ENCODE assay signal across 8 cellular contexts in genomic region chr15:41116116-41116871, GRCh38. TPM values are rescaled to one million over a fixed set of nuclear protein-coding genes. Genes with fewer than 3 reads are reported as not detected.
DNase-seq lines count a peak whose midpoint lies in the region; ATAC-seq, FAIRE-seq and TF ChIP-seq lines count a peak whose summit lies in the region.

A gene with protein sequence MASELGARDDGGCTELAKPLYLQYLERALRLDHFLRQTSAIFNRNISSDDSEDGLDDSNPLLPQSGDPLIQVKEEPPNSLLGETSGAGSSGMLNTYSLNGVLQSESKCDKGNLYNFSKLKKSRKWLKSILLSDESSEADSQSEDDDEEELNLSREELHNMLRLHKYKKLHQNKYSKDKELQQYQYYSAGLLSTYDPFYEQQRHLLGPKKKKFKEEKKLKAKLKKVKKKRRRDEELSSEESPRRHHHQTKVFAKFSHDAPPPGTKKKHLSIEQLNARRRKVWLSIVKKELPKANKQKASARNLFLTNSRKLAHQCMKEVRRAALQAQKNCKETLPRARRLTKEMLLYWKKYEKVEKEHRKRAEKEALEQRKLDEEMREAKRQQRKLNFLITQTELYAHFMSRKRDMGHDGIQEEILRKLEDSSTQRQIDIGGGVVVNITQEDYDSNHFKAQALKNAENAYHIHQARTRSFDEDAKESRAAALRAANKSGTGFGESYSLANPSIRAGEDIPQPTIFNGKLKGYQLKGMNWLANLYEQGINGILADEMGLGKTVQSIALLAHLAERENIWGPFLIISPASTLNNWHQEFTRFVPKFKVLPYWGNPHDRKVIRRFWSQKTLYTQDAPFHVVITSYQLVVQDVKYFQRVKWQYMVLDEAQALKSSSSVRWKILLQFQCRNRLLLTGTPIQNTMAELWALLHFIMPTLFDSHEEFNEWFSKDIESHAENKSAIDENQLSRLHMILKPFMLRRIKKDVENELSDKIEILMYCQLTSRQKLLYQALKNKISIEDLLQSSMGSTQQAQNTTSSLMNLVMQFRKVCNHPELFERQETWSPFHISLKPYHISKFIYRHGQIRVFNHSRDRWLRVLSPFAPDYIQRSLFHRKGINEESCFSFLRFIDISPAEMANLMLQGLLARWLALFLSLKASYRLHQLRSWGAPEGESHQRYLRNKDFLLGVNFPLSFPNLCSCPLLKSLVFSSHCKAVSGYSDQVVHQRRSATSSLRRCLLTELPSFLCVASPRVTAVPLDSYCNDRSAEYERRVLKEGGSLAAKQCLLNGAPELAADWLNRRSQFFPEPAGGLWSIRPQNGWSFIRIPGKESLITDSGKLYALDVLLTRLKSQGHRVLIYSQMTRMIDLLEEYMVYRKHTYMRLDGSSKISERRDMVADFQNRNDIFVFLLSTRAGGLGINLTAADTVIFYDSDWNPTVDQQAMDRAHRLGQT (N-terminal part only) (minus strand): TSS chr15:41116280. CDS start chr15:41096310, 19,970 bp downstream.

- peak within 1 kb of the TSS; percentile 1; the same call in 1 of the 2 replicates for H2BK15ac ChIP-seq in H1 (ENCODE audit: low read length)

- peak within 1 kb of the TSS; percentile 93 for H4K5ac ChIP-seq in H1 (ENCODE audit: insufficient read length, low read depth, low read length)

- ATAC-seq in memory B cell (ENCODE audit: low read depth) = peak; percentile 59

- peak; percentile 85 to 95 for TF ChIP-seq POLR2A in H1 (IDR thresholded peaks at IDR 0.05; ENCODE audit: control extremely low read depth in 1 of 2, low read depth in 2 of 2, low read length in 2 of 2)

- peak within 1 kb of the TSS; percentile 90 for H3K4me3 ChIP-seq in CD8-positive, alpha-beta memory T cell (ENCODE audit: low read length)
- H3K4me3 ChIP-seq in H1 (ENCODE audit: extremely low read depth in 1 of 4, insufficient read depth in 2 of 4, low read depth in 3 of 4, low read length in 4 of 4) = peak within 1 kb of the TSS; percentile 68 to 96 (median 86)

- peak within 1 kb of the TSS; percentile 88 for H3K56ac ChIP-seq in H1 (replicated peaks; ENCODE audit: insufficient read length, low read depth, low read length)

- peak within 1 kb of the TSS; percentile 99; the same call in 1 of the 2 replicates for H2BK12ac ChIP-seq in H1 (ENCODE audit: low read depth, low read length)

- H3K4ac ChIP-seq in H1 (replicated peaks; ENCODE audit: insufficient read length, low read depth, low read length) = no peak within 1 kb of the TSS

- peak within 1 kb of the TSS; percentile 99 for H3K18ac ChIP-seq in H1 (ENCODE audit: extremely low read depth, low read length)

- FAIRE-seq in H1 (lab: Jason Lieb, UNC) = peak; percentile 76

- H3K27me3 Mint-ChIP-seq in CD8-positive, alpha-beta memory T cell = peaks cover 0 to 3% of the 10 kb centered on the region in 2 donors
- H3K27me3 Mint-ChIP-seq in memory B cell = no peaks in the 10 kb centered on the region

- H2BK20ac ChIP-seq in H1 (ENCODE audit: low read length) = no peak within 1 kb of the TSS

- H3K9me3 ChIP-seq in CD8-positive, alpha-beta memory T cell (ENCODE audit: low read length) = no peaks in the 10 kb centered on the region
- H3K9me3 ChIP-seq in H1 (ENCODE audit: insufficient read depth in 2 of 2, low read depth in 1 of 2, low read length in 1 of 2) = no peaks in the 10 kb centered on the region

- peak within 1 kb of the TSS; percentile 99 for H2AK5ac ChIP-seq in H1 (ENCODE audit: low read depth, low read length)

- TF ChIP-seq CTCF in GM20000 (IDR thresholded peaks at IDR 0.05; ENCODE audit: extremely low read depth, missing control alignments) (no peak), H1 (IDR thresholded peaks at IDR 0.05; ENCODE audit: control extremely low read depth in 1 of 3, insufficient read depth in 1 of 3, low read depth in 1 of 3, low read length in 3 of 3) (no peak)

- TF ChIP-seq RAD21 in H1 (IDR thresholded peaks at IDR 0.05 in 1 of 2, conservative IDR thresholded peaks at IDR 0.05 in 1 of 2; ENCODE audit: low read depth in 2 of 2, low read length in 2 of 2) = 0 out of 4 replicates have a peak, but pooled peaks of 1 of the 2 experiments have one; percentile 4

- peak within 1 kb of the TSS; percentile 96 to 100 (median 99) for H3K9ac ChIP-seq in H1 (replicated peaks in 1 of 4; ENCODE audit: extremely low read depth in 1 of 4, low read depth in 3 of 4, low read length in 3 of 4)

- WGBS in H1 (ENCODE audit: extremely low coverage in 1 of 2, insufficient coverage in 1 of 2, insufficient read length in 1 of 2, insufficient replicate concordance in 2 of 2, low coverage in 1 of 2, low lambda C conversion rate in 2 of 2, missing lambda C conversion rate in 1 of 2), 2 experiments = 1% methylated on average over 42 of the region's 61 CpGs; no CpG with 5 or more reads in 1 of the 2 experiments

- H3K4me2 ChIP-seq in H1 (ENCODE audit: insufficient read depth in 1 of 2, low read depth in 2 of 2, low read length in 2 of 2) = peak within 1 kb of the TSS; percentile 85 to 90

- H4K8ac ChIP-seq in H1 (ENCODE audit: extremely low read depth, insufficient read depth, low read length) = peak within 1 kb of the TSS; percentile 99

- H2BK5ac ChIP-seq in H1 (ENCODE audit: low read depth, low read length) = peak within 1 kb of the TSS; percentile 100

- CTCF ChIA-PET in CD8-positive, alpha-beta memory T cell (lab: Charles Lee) = interaction anchor here (1.1 to 1.5 kb wide), 3 partner anchors 115 to 222 kb away, joined by 3 to 5 read pairs (median 5); partner anchors contain the start of genes CHP1 and VPS18
- CTCF ChIA-PET in H1 (lab: Charles Lee; ENCODE audit: partially characterized antibody) = no interaction called here

- H3K27ac Mint-ChIP-seq in CD8-positive, alpha-beta memory T cell = peak within 1 kb of the TSS; percentile 94 to 100 (median 100)
- peak within 1 kb of the TSS; percentile 98 for H3K27ac Mint-ChIP-seq in memory B cell

- POLR2A ChIA-PET in CD8-positive, alpha-beta memory T cell (lab: Charles Lee) = interaction anchor here (0.8 to 1.6 kb wide), 6 partner anchors 115 to 222 kb away, joined by 3 to 6 read pairs (median 3); partner anchors contain the start of genes CHAC1, NUSAP1, OIP5 and VPS18
- POLR2A ChIA-PET in H1 (lab: Charles Lee; ENCODE audit: partially characterized antibody) = interaction anchor here (0.6 to 2.4 kb wide), 18 partner anchors 9 to 222 kb away, joined by 3 to 16 read pairs (median 4); partner anchors contain the start of genes CHAC1, CHP1, DLL4 and EXD1

- peaks cover 0 to 1% of the 10 kb centered on the region in 2 experiments for H4K20me1 ChIP-seq in H1 (replicated peaks in 1 of 2; ENCODE audit: control insufficient read depth in 1 of 2, insufficient read depth in 2 of 2, low read length in 2 of 2)

- peaks cover 18% of the 10 kb centered on the region for H3K4me1 ChIP-seq in CD8-positive, alpha-beta memory T cell (ENCODE audit: insufficient read depth, low read length)
- H3K4me1 ChIP-seq in H1 (replicated peaks in 1 of 4; ENCODE audit: control insufficient read depth in 3 of 4, insufficient read depth in 4 of 4, low read length in 3 of 4) = peaks cover 0 to 3% (median 0%) of the 10 kb centered on the region in 4 experiments; a peak in 2 of 7 replicates

- H3K27ac ChIP-seq in CD8-positive, alpha-beta memory T cell (ENCODE audit: low read depth, low read length) = peak within 1 kb of the TSS; percentile 91
- H3K27ac ChIP-seq in H1 (ENCODE audit: low read depth, low read length) = peak within 1 kb of the TSS; percentile 100

- peaks cover 10% of the 10 kb centered on the region for H3K23me2 ChIP-seq in H1 (ENCODE audit: low read depth, low read length)

- peak in 1 of 2 experiments; percentile 25; a peak in 1 of 3 replicates for TF ChIP-seq EP300 in H1 (IDR thresholded peaks at IDR 0.05; ENCODE audit: borderline replicate concordance in 1 of 2, low read depth in 2 of 2, low read length in 2 of 2)

- H2AFZ ChIP-seq in H1 (ENCODE audit: low read length) = peak within 1 kb of the TSS; percentile 55; the same call in 1 of the 2 replicates

- H2BK120ac ChIP-seq in H1 (replicated peaks; ENCODE audit: low read depth, low read length) = peak within 1 kb of the TSS; percentile 57

- H3K4me3 Mint-ChIP-seq in CD8-positive, alpha-beta memory T cell = peak within 1 kb of the TSS; percentile 92 to 100 (median 98)
- peak within 1 kb of the TSS; percentile 98 for H3K4me3 Mint-ChIP-seq in memory B cell

- H3K79me2 ChIP-seq in H1 (ENCODE audit: control insufficient read depth in 1 of 2, insufficient read depth in 2 of 2, low read length in 2 of 2) = peaks cover 0 to 43% of the 10 kb centered on the region in 2 experiments

- H4K91ac ChIP-seq in H1 (replicated peaks; ENCODE audit: insufficient read length, low read length) = peak within 1 kb of the TSS; percentile 99

- no peaks in the 10 kb centered on the region for H3K36me3 ChIP-seq in CD8-positive, alpha-beta memory T cell (ENCODE audit: insufficient read depth, low read length)
- H3K36me3 ChIP-seq in H1 (ENCODE audit: control insufficient read depth in 2 of 4, insufficient read depth in 4 of 4, low read length in 3 of 4) = peaks cover 0 to 8% (median 0%) of the 10 kb centered on the region in 4 experiments; a peak in 1 of 8 replicates

- peaks cover 2 to 21% (median 2%) of the 10 kb centered on the region in 3 donors for H3K36me3 Mint-ChIP-seq in CD8-positive, alpha-beta memory T cell
- H3K36me3 Mint-ChIP-seq in memory B cell = peaks cover 7% of the 10 kb centered on the region

- H3K23ac ChIP-seq in H1 (ENCODE audit: insufficient read length) = no peak within 1 kb of the TSS

- no peaks in the 10 kb centered on the region for H3K27me3 ChIP-seq in CD8-positive, alpha-beta memory T cell (ENCODE audit: insufficient read depth, low read length, poor library complexity, severe bottlenecking)
- no peaks in the 10 kb centered on the region for H3K27me3 ChIP-seq in H1 (replicated peaks in 1 of 4; ENCODE audit: control insufficient read depth in 3 of 4, extremely low read depth in 1 of 4, insufficient read depth in 3 of 4, low read length in 3 of 4)

- H3K14ac ChIP-seq in H1 (ENCODE audit: insufficient read length) = no peak within 1 kb of the TSS

- peak; percentile 93 to 98 (median 95) for DNase-seq in CD8-positive, alpha-beta memory T cell
- DNase-seq in GM20000 (ENCODE audit: low spot score) (peak; percentile 94), HT1080 (ENCODE audit: low read depth) (peak; percentile 96), NOMO-1 treated with DMSO at 0.1 percent for 48 hours (lab: John Stamatoyannopoulos, UW; ENCODE audit: unreplicated experiment) (peak; percentile 95), H1 (ENCODE audit: low read depth in 1 of 2, low spot score in 2 of 2) (peak; percentile 90 to 97), memory B cell (ENCODE audit: low spot score in 2 of 2) (peak; percentile 92 to 98)
- peak; percentile 92 to 94 for DNase-seq in activated CD8-positive, alpha-beta memory T cell treated with anti-CD3 and anti-CD28 coated beads for 4 hours (ENCODE audit: low read depth in 2 of 2)
- DNase-seq in stimulated activated CD8-positive, alpha-beta memory T cell treated with anti-CD3 and anti-CD28 coated beads, Interleukin-12 subunit alpha, Interleukin-12 subunit beta, amount 100 ng/mL, for 24 hours (ENCODE audit: extremely low read depth) = peak; percentile 89

- H3K79me1 ChIP-seq in H1 (ENCODE audit: low read depth, low read length) = no peaks in the 10 kb centered on the region; the same call in 1 of the 2 replicates

- peaks cover 23 to 47% (median 34%) of the 10 kb centered on the region in 3 donors for H3K4me1 Mint-ChIP-seq in CD8-positive, alpha-beta memory T cell
- H3K4me1 Mint-ChIP-seq in memory B cell = peaks cover 8% of the 10 kb centered on the region

- no peaks in the 10 kb centered on the region for H3K9me3 Mint-ChIP-seq in CD8-positive, alpha-beta memory T cell
- H3K9me3 Mint-ChIP-seq in memory B cell = no peaks in the 10 kb centered on the region

RNA-seq across cellular contexts. Expression of the gene that starts here (rescaled TPM):
- 10 to 100 TPM; 26.3 to 29.2 TPM for total RNA-seq in CD8-positive, alpha-beta memory T cell
- 7.2 TPM for polyA plus RNA-seq in CD8-positive, alpha-beta memory T cell
- total RNA-seq in HT1080 (2014; rRNA removed; shearing (Covaris generic)) = 27.6 and 46.3 TPM in 2 replicates
- polyA plus RNA-seq in HT1080 (2015; cell fraction: cytosol; rRNA removed) = 8.7 and 14.4 TPM in 2 replicates
- 6.6 and 12.4 TPM in 2 replicates for polyA plus RNA-seq in HT1080 (2015; cell fraction: nucleus; rRNA removed)
- 22.1 and 24.5 TPM in 2 replicates for total RNA-seq in H1 (2021; fragmentation: NEBNext Ultra II Directional; extraction: Animal tissue kit (Norgen Biotek cat#: 25700))
- 4.3 and 7.2 TPM in 2 replicates for polyA plus RNA-seq in H1 (2011; rRNA removed)
- polyA plus RNA-seq in H1 (2011; cell fraction: cytosol; rRNA removed) = 6.0 TPM
- polyA plus RNA-seq in H1 (2011; cell fraction: nucleus; rRNA removed) = 12.6 TPM
- polyA plus RNA-seq in H1 (2012, experiment 1 of 2) = 10.9 to 14.2 TPM (median 13.5 TPM) in 4 replicates
- polyA plus RNA-seq in H1 (2012, experiment 2 of 2) = 0.94 TPM
- polyA plus RNA-seq in H1 (2013, experiment 1 of 2) = 11.6 TPM
- 12.1 TPM for polyA plus RNA-seq in H1 (2013, experiment 2 of 2)
- 12.5 and 12.9 TPM in 2 replicates for polyA minus RNA-seq in H1 (2011; rRNA and poly(A)+ RNA removed)
- 9.7 TPM for polyA minus RNA-seq in H1 (2011; cell fraction: cytosol; rRNA and poly(A)+ RNA removed)
- polyA minus RNA-seq in H1 (2011; cell fraction: nucleus; rRNA and poly(A)+ RNA removed) = 16.1 TPM

Comparison
In these comparisons a context has a peak if more than half of its experiments do, and no peak if none do; other contexts are left out.
1. Peak in every context shown above with its lines: DNase-seq, ATAC-seq, H3K4me3 ChIP-seq and H3K27ac ChIP-seq.